Comparison of ENCODE assay signal across 23 cellular contexts in genomic region chr4:44186096-44186849, GRCh38.
DNase-seq lines count a peak whose midpoint lies in the region; ATAC-seq and TF ChIP-seq lines count a peak whose summit lies in the region.
"Had no signal": no experiment of that assay in that cellular context is flagged by ENCODE, and none has a peak within 500 bp of the region (broad histone marks: within the 10 kb centered on the region; RNA-seq: fewer than 3 reads in every experiment).

No MANE protein-coding gene starts in this region.

- H3K27me3 ChIP-seq in WERI-Rb-1 (ENCODE audit: insufficient read depth, low read depth, severe bottlenecking) (no peaks in the 10 kb centered on the region), lower lobe of right lung (ENCODE audit: low read depth) (no peaks in the 10 kb centered on the region)
- H3K27me3 ChIP-seq: heart left ventricle, uterus had no signal

- H3K4me3 ChIP-seq in WERI-Rb-1 (ENCODE audit: low read depth, low read length) (no peak overlapping the region), lower lobe of right lung (no peak overlapping the region)
- H3K4me3 ChIP-seq: A549, heart left ventricle, prostate gland, thoracic aorta, uterus had no signal

- H3K9me3 Mint-ChIP-seq in activated naive CD4-positive, alpha-beta T cell treated with anti-CD3 and anti-CD28 coated beads, Interleukin-2, amount 10 ng/mL, durations not matched to agents 7 days and 5 days: peaks cover 7% of the 10 kb centered on the region

- TF ChIP-seq CTCF in WERI-Rb-1 (IDR thresholded peaks at IDR 0.05; ENCODE audit: low read depth, low read length): 0 out of 2 replicates have a peak, but pooled peaks have one; percentile 22
- no peak for TF ChIP-seq CTCF in lower lobe of right lung (IDR thresholded peaks at IDR 0.05)

- no peak overlapping the region for H3K4me3 Mint-ChIP-seq in activated naive CD4-positive, alpha-beta T cell treated with anti-CD3 and anti-CD28 coated beads, Interleukin-2, amount 10 ng/mL, durations not matched to agents 7 days and 5 days
- H3K4me3 Mint-ChIP-seq: activated CD4-positive, alpha-beta memory T cell treated with anti-CD3 and anti-CD28 coated beads, Interleukin-2, amount 10 ng/mL, durations not matched to agents 7 days and 5 days; B cell had no signal

- H3K4me1 ChIP-seq in lower lobe of right lung: no peaks in the 10 kb centered on the region
- H3K4me1 ChIP-seq: A549, heart left ventricle, prostate gland, uterus had no signal

- H3K36me3 ChIP-seq in WERI-Rb-1 (no peaks in the 10 kb centered on the region), lower lobe of right lung (no peaks in the 10 kb centered on the region)
- H3K36me3 ChIP-seq: heart left ventricle, prostate gland, thoracic aorta, uterus had no signal

- H3K36me3 Mint-ChIP-seq in activated naive CD4-positive, alpha-beta T cell treated with anti-CD3 and anti-CD28 coated beads, Interleukin-2, amount 10 ng/mL, durations not matched to agents 7 days and 5 days: no peaks in the 10 kb centered on the region

- ATAC-seq in lower lobe of right lung (no peak), HG03469 (IDR thresholded peaks at IDR 0.05; ENCODE audit: unreplicated experiment) (no peak), GM21423 (IDR thresholded peaks at IDR 0.05; ENCODE audit: unreplicated experiment) (no peak)
- ATAC-seq: A549; activated CD4-positive, CD25-positive, alpha-beta regulatory T cell treated with anti-CD3 and anti-CD28 coated beads, Interleukin-2, amount 50 U/mL, for 24 hours; heart left ventricle; stimulated activated naive CD8-positive, alpha-beta T cell treated with anti-CD3 and anti-CD28 coated beads, Interleukin-15, Interleukin-2, amounts not matched to agents 100 U/mL and 50 U/mL, for 24 hours had no signal

- H3K27ac ChIP-seq in WERI-Rb-1 (no peak overlapping the region), lower lobe of right lung (no peak overlapping the region)
- H3K27ac ChIP-seq: A549, heart left ventricle, prostate gland, thoracic aorta, uterus had no signal

- no peaks in the 10 kb centered on the region for H3K27me3 Mint-ChIP-seq in activated naive CD4-positive, alpha-beta T cell treated with anti-CD3 and anti-CD28 coated beads, Interleukin-2, amount 10 ng/mL, durations not matched to agents 7 days and 5 days
- H3K27me3 Mint-ChIP-seq: activated CD4-positive, alpha-beta memory T cell treated with anti-CD3 and anti-CD28 coated beads, Interleukin-2, amount 10 ng/mL, durations not matched to agents 7 days and 5 days; B cell had no signal

- H3K9me3 ChIP-seq in WERI-Rb-1 (ENCODE audit: severe bottlenecking) (no peaks in the 10 kb centered on the region), lower lobe of right lung (no peaks in the 10 kb centered on the region)
- H3K9me3 ChIP-seq: A549, heart left ventricle, prostate gland, thoracic aorta, uterus had no signal

- no peak for DNase-seq in activated naive CD4-positive, alpha-beta T cell treated with anti-CD3 and anti-CD28 coated beads, Interleukin-2, amount 10 ng/mL, durations not matched to agents 7 days and 5 days
- DNase-seq in activated naive CD4-positive, alpha-beta T cell treated with Interleukin-2 at 50 U/mL for 16 hours: no peak
- DNase-seq in NAMALWA (ENCODE audit: low spot score) (peak; percentile 14), WERI-Rb-1 (no peak), lower lobe of right lung (peak; percentile 32), DMS153 treated with DMSO at 0.1 percent for 48 hours (lab: John Stamatoyannopoulos, UW; ENCODE audit: unreplicated experiment) (no peak)
- DNase-seq: activated CD4-positive, alpha-beta memory T cell treated with anti-CD3 and anti-CD28 coated beads, Interleukin-2, amount 10 ng/mL, durations not matched to agents 7 days and 5 days; activated effector memory CD4-positive, alpha-beta T cell treated with Interleukin-2 at 50 U/mL for 16 hours; DMS79; heart left ventricle; left cardiac atrium; NCI-H1417; NCI-H526 treated with DMSO at 0.1 percent for 48 hours; stimulated activated CD4-positive, alpha-beta T cell treated with anti-CD3 and anti-CD28 coated beads, Interleukin-15, amount 100 ng/mL, for 24 hours; stimulated activated naive CD8-positive, alpha-beta T cell treated with anti-CD3 and anti-CD28 coated beads, Interleukin-15, Interleukin-2, amounts not matched to agents 100 U/mL and 50 U/mL, for 24 hours; uterus had no signal

- CTCF ChIA-PET in activated naive CD4-positive, alpha-beta T cell treated with anti-CD3 and anti-CD28 coated beads, Interleukin-2, amount 10 ng/mL, durations not matched to agents 7 days and 5 days (lab: Charles Lee): no interaction called here

- intact Hi-C loops in lower lobe of right lung (cut with DNase I): no loop called here

- peak overlapping the region; percentile 21 for H3K27ac Mint-ChIP-seq in activated naive CD4-positive, alpha-beta T cell treated with anti-CD3 and anti-CD28 coated beads, Interleukin-2, amount 10 ng/mL, durations not matched to agents 7 days and 5 days
- H3K27ac Mint-ChIP-seq: activated CD4-positive, alpha-beta memory T cell treated with anti-CD3 and anti-CD28 coated beads, Interleukin-2, amount 10 ng/mL, durations not matched to agents 7 days and 5 days; B cell had no signal

- no peaks in the 10 kb centered on the region for H3K4me1 Mint-ChIP-seq in activated naive CD4-positive, alpha-beta T cell treated with anti-CD3 and anti-CD28 coated beads, Interleukin-2, amount 10 ng/mL, durations not matched to agents 7 days and 5 days
- H3K4me1 Mint-ChIP-seq: activated CD4-positive, alpha-beta memory T cell treated with anti-CD3 and anti-CD28 coated beads, Interleukin-2, amount 10 ng/mL, durations not matched to agents 7 days and 5 days; B cell had no signal

Comparison
In these comparisons a context has a peak if more than half of its experiments do, and no peak if none do; other contexts are left out.
1. DNase-seq: peak in NAMALWA (single experiment) and lower lobe of right lung (single experiment); none in activated naive CD4-positive, alpha-beta T cell treated with anti-CD3 and anti-CD28 coated beads, Interleukin-2, amount 10 ng/mL, durations not matched to agents 7 days and 5 days (single experiment), activated naive CD4-positive, alpha-beta T cell treated with Interleukin-2 at 50 U/mL for 16 hours (single experiment), WERI-Rb-1 (single experiment) and DMS153 treated with DMSO at 0.1 percent for 48 hours (single experiment).